Comparison of ENCODE assay signal across 8 cellular contexts in genomic region chr19:8308891-8309291, GRCh38. TPM values are rescaled to one million over a fixed set of nuclear protein-coding genes. Genes with fewer than 3 reads are reported as not detected.
A peak's percentile ranks its signal among the peaks of the same experiment; 100 is the strongest.
DNase-seq lines count a peak whose midpoint lies in the region; ATAC-seq and TF ChIP-seq lines count a peak whose summit lies in the region.

No MANE protein-coding gene starts in this region.

- no peak for ATAC-seq in activated T-cell treated with anti-CD3 and anti-CD28 coated beads, Interleukin-2, amount 50 U/mL, for 72 hours (replicated peaks in 1 of 2)

- TF ChIP-seq CTCF in choroid plexus epithelial cell (conservative IDR thresholded peaks at IDR 0.05; ENCODE audit: low read depth, low read length): no peak
- no peak for TF ChIP-seq CTCF in uterus (IDR thresholded peaks at IDR 0.05)

- no peaks in the 10 kb centered on the region for H3K27me3 ChIP-seq in mucosa of rectum (ENCODE audit: control insufficient read depth in 2 of 2, insufficient read depth in 2 of 2, low read length in 2 of 2)
- H3K27me3 ChIP-seq in uterus: no peaks in the 10 kb centered on the region

- TF ChIP-seq POLR2A in uterus (IDR thresholded peaks at IDR 0.05): no peak

- peak in 1 of 2 donors; percentile 0 for DNase-seq in activated T-cell treated with anti-CD3 and anti-CD28 coated beads, Interleukin-2, amount 50 U/mL, for 72 hours
- DNase-seq in activated T-cell treated with anti-CD3 and anti-CD28 coated beads for 4 hours (no peak), choroid plexus epithelial cell (ENCODE audit: low read depth) (no peak), uterus (peak in 1 of 2 donors; percentile 14), MV-4-11 (lab: John Stamatoyannopoulos, UW) (no peak), NCI-H1048 (lab: John Stamatoyannopoulos, UW) (no peak), NCI-H1694 (lab: John Stamatoyannopoulos, UW) (no peak)

- H3K27me3 Mint-ChIP-seq in activated T-cell treated with anti-CD3 and anti-CD28 coated beads, Interleukin-2, amount 50 U/mL, for 72 hours (ENCODE audit: low read depth): no peaks in the 10 kb centered on the region

- H3K27ac ChIP-seq in mucosa of rectum (ENCODE audit: low read depth in 2 of 2, low read length in 2 of 2) (peak overlapping the region in 1 of 2 donors; percentile 57), uterus (peak overlapping the region; percentile 58 to 80)

- H3K9me3 ChIP-seq in mucosa of rectum (ENCODE audit: control insufficient read depth in 2 of 2, low read length in 2 of 2): no peaks in the 10 kb centered on the region
- no peaks in the 10 kb centered on the region for H3K9me3 ChIP-seq in uterus

- H3K36me3 ChIP-seq in mucosa of rectum (ENCODE audit: control insufficient read depth in 2 of 2, insufficient read depth in 2 of 2, low read length in 2 of 2) (peaks cover 8 to 24% of the 10 kb centered on the region in 2 donors), uterus (no peaks in the 10 kb centered on the region)

- H3K9ac ChIP-seq in mucosa of rectum (ENCODE audit: low read depth in 1 of 2, low read length in 2 of 2): peak overlapping the region in 1 of 2 donors; percentile 62

- peak overlapping the region; percentile 67 for H3K4me3 ChIP-seq in choroid plexus epithelial cell (ENCODE audit: low read depth, low read length)
- H3K4me3 ChIP-seq in mucosa of rectum (ENCODE audit: low read length in 2 of 2): peak overlapping the region; percentile 66 to 79
- H3K4me3 ChIP-seq in uterus: peak overlapping the region; percentile 50 to 59

- intact Hi-C loops in uterus (cut with DNase I; ENCODE audit: low total_unique reads): no loop called here

- peaks cover 29 to 33% of the 10 kb centered on the region in 2 donors for H3K4me1 ChIP-seq in mucosa of rectum (ENCODE audit: control insufficient read depth in 2 of 2, insufficient read depth in 2 of 2, low read length in 2 of 2)
- peaks cover 3 to 7% of the 10 kb centered on the region in 2 donors for H3K4me1 ChIP-seq in uterus

- peaks cover 2 to 3% of the 10 kb centered on the region in 2 donors for H3K36me3 Mint-ChIP-seq in activated T-cell treated with anti-CD3 and anti-CD28 coated beads, Interleukin-2, amount 50 U/mL, for 72 hours (ENCODE audit: insufficient read depth in 2 of 2)

- H3K4me3 Mint-ChIP-seq in activated T-cell treated with anti-CD3 and anti-CD28 coated beads, Interleukin-2, amount 50 U/mL, for 72 hours: peak overlapping the region; percentile 80 to 96

- peaks cover 35% of the 10 kb centered on the region for H3K4me1 Mint-ChIP-seq in activated T-cell treated with anti-CD3 and anti-CD28 coated beads, Interleukin-2, amount 50 U/mL, for 72 hours (ENCODE audit: low read depth)

- H3K9me3 Mint-ChIP-seq in activated T-cell treated with anti-CD3 and anti-CD28 coated beads, Interleukin-2, amount 50 U/mL, for 72 hours: no peaks in the 10 kb centered on the region

- H3K27ac Mint-ChIP-seq in activated T-cell treated with anti-CD3 and anti-CD28 coated beads, Interleukin-2, amount 50 U/mL, for 72 hours: peak overlapping the region; percentile 96

RNA-seq across cellular contexts. Expression of gene CD320, which starts 0.7 kb away (rescaled TPM):
- total RNA-seq in activated T-cell treated with anti-CD3 and anti-CD28 coated beads, Interleukin-2, amount 50 U/mL, for 72 hours: 10 to 100 TPM; 32.0 to 38.9 TPM
- total RNA-seq in uterus: 10 to 100 TPM; 15.0 to 72.0 (median 26.2) TPM

RNA-seq across cellular contexts. Expression of gene NDUFA7, which starts 12.3 kb away (rescaled TPM):
- total RNA-seq in activated T-cell treated with anti-CD3 and anti-CD28 coated beads, Interleukin-2, amount 50 U/mL, for 72 hours: 10 to 100 TPM; 59.4 to 62.5 TPM
- 10 to 100 TPM in 1 of 4 donors, 1 to 10 TPM in 2, not detected in 1; 6.9 to 25.9 (median 8.8) TPM for total RNA-seq in uterus

RNA-seq across cellular contexts. Expression of gene RPS28, which starts 12.4 kb away (rescaled TPM):
- total RNA-seq in activated T-cell treated with anti-CD3 and anti-CD28 coated beads, Interleukin-2, amount 50 U/mL, for 72 hours: 1,000 to 10,000 TPM; 2,463 to 2,605 TPM
- 1,000 to 10,000 TPM in 1 of 4 donors, 100 to 1,000 TPM in 2, 10 to 100 TPM in 1; 44.1 to 1,410 (median 360) TPM for total RNA-seq in uterus

RNA-seq across cellular contexts. Expression of gene KANK3, which starts 34.2 kb away (rescaled TPM):
- total RNA-seq in activated T-cell treated with anti-CD3 and anti-CD28 coated beads, Interleukin-2, amount 50 U/mL, for 72 hours: 1 to 10 TPM in 1 of 2 donors, under 1 TPM in 1; 0.99 to 1.6 TPM
- total RNA-seq in uterus: 10 to 100 TPM in 3 of 4 donors, 1 to 10 TPM in 1; 4.1 to 36.6 (median 24.8) TPM

RNA-seq across cellular contexts. Expression of gene ANGPTL4, which starts 55.1 kb away (rescaled TPM):
- total RNA-seq in activated T-cell treated with anti-CD3 and anti-CD28 coated beads, Interleukin-2, amount 50 U/mL, for 72 hours: 1 to 10 TPM in 1 of 2 donors, under 1 TPM in 1; 0.89 to 5.0 TPM
- 10 to 100 TPM in 3 of 4 donors, under 1 TPM in 1; 0.76 to 21.2 (median 13.5) TPM for total RNA-seq in uterus
